Comparison of ENCODE assay signal across 12 cellular contexts in the genomic region with DNA sequence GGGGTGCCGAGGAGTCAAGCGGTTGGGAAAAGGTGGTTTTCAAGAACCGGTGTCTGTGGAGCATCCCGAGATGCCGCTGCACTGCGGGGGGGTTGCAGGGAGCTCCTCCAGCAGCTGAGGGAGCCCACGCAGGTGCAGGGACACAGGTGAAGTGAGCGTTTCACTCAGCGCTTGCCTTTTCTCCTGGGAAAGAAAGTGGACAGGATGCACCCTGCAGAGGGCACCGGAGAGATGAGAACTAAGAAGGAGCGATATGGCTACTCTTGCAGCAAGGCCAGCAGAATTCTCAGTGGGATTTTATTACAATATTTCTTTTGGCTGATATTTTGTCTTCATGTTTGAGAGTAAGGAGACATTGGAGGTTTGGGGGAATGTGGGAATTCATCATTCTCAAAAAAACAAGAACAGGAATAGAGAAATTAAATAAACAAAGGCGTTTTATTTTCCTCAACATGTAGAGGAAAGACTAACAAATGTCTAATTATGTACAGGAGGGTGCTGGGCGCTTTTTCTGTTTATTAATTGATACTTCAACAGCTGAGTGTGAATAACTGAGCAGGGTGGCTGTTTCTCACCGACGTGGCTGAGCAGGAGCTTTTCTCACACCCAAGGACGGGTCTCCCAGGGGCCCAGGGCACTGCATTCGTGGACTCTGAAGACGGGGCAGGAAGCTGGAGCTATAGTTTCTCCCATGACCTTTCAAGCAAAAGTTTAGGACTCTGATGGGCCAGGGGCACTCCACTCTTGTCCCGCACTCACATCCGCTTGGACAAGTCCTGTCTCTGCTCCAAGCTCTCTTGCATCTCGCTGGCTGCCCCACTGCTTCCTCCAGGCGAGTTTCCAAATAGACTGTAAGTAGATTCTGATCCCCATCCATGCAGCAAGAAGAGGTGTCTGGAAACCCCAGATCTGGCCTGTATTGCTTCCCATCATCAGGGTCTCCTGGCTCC.
DNase-seq lines count a peak whose midpoint lies in the region; ATAC-seq and TF ChIP-seq lines count a peak whose summit lies in the region.
"Had no signal": no experiment of that assay in that cellular context is flagged by ENCODE, and none has a peak within 500 bp of the region (broad histone marks: within the 10 kb centered on the region; RNA-seq: fewer than 3 reads in every experiment).

No MANE protein-coding gene starts in this region.

- H3K27ac Mint-ChIP-seq in MCF 10A (ENCODE audit: low read depth, unreplicated experiment) (no peak overlapping the region), endodermal cell (no peak overlapping the region)

- peak; percentile 44 for TF ChIP-seq CTCF in MCF 10A (IDR thresholded peaks at IDR 0.05; ENCODE audit: unreplicated experiment)
- no peak for TF ChIP-seq CTCF in mammary epithelial cell (conservative IDR thresholded peaks at IDR 0.05 in 1 of 2, IDR thresholded peaks at IDR 0.05 in 1 of 2; ENCODE audit: extremely low read depth in 1 of 2, insufficient read depth in 1 of 2, low read depth in 1 of 2, low read length in 2 of 2)
- TF ChIP-seq CTCF in endodermal cell (conservative IDR thresholded peaks at IDR 0.05), result peak; percentile 60
- TF ChIP-seq CTCF in transverse colon (IDR thresholded peaks at IDR 0.05), result peak in 4 of 5 experiments; percentile 17 to 49 (median 32)
- no peak for TF ChIP-seq CTCF in brain microvascular endothelial cell (IDR thresholded peaks at IDR 0.05; ENCODE audit: low read depth, low read length, missing control alignments)

- 65% methylated on average over 14 of the region's 22 CpGs for WGBS in mammary epithelial cell (ENCODE audit: low coverage, missing lambda C conversion rate)
- WGBS in endodermal cell (ENCODE audit: insufficient coverage in 1 of 2, insufficient read length in 1 of 2), 2 experiments, result 85 to 90% methylated on average over 16 to 22 of the region's 22 CpGs
- 79 to 85% methylated on average over 6 to 22 of the region's 22 CpGs for WGBS in transverse colon (ENCODE audit: low coverage in 1 of 2), 2 donors

- CTCF ChIA-PET in MCF 10A (lab: Yijun Ruan, JAX) (interaction anchor here (0.6 to 1.5 kb wide), 8 partner anchors 59 to 1339 kb away, joined by 3 to 4 read pairs (median 3); no protein-coding TSS in a partner anchor), mammary epithelial cell (lab: Charles Lee; ENCODE audit: low non-redundant PET) (no interaction called here)

- H3K4me3 Mint-ChIP-seq in MCF 10A (ENCODE audit: unreplicated experiment) (no peak overlapping the region), endodermal cell (no peak overlapping the region)

- no peak for TF ChIP-seq POLR2A in transverse colon (IDR thresholded peaks at IDR 0.05)

- H3K36me3 Mint-ChIP-seq in MCF 10A (ENCODE audit: insufficient read depth, unreplicated experiment) (no peaks in the 10 kb centered on the region), endodermal cell (ENCODE audit: low read depth) (no peaks in the 10 kb centered on the region)

- POLR2A ChIA-PET in MCF 10A (lab: Yijun Ruan, JAX), result no interaction called here

- H3K4me1 Mint-ChIP-seq in MCF 10A (ENCODE audit: insufficient read depth, unreplicated experiment) (no peaks in the 10 kb centered on the region), endodermal cell (no peaks in the 10 kb centered on the region)

- H3K27me3 ChIP-seq in mammary epithelial cell (ENCODE audit: insufficient read depth, low read length), result no peaks in the 10 kb centered on the region
- no peaks in the 10 kb centered on the region for H3K27me3 ChIP-seq in endodermal cell (ENCODE audit: control insufficient read depth, insufficient read depth, low read length, poor library complexity, severe bottlenecking)
- H3K27me3 ChIP-seq in transverse colon, result no peaks in the 10 kb centered on the region
- H3K27me3 ChIP-seq in brain microvascular endothelial cell (replicated peaks), result no peaks in the 10 kb centered on the region

- intact Hi-C loops in MCF 10A (cut with micrococcal nuclease) (loop anchor here (1.0 to 2.0 kb wide), 3 partner anchors 98 to 267 kb away; no protein-coding TSS in a partner anchor), mammary epithelial cell (cut with micrococcal nuclease) (no loop called here), transverse colon (cut with DNase I; ENCODE audit: low total_unique reads) (no loop called here)

- BruUV-seq in MCF 10A (replicated peaks; lab: Mats Ljungman, UMichigan) (no TSS peak), mammary epithelial cell (replicated peaks; lab: Mats Ljungman, UMichigan) (no TSS peak)

- peak; percentile 27 for DNase-seq in MCF 10A (ENCODE audit: unreplicated experiment)
- DNase-seq in mammary epithelial cell, result no peak
- no peak for DNase-seq in endodermal cell
- peak; percentile 43 for DNase-seq in medulla oblongata (ENCODE audit: extremely low spot score)
- peak; percentile 52 for DNase-seq in transverse colon
- no peak for DNase-seq in brain microvascular endothelial cell
- no peak for DNase-seq in DMS79 treated with DMSO at 0.1 percent for 48 hours (lab: John Stamatoyannopoulos, UW)
- DNase-seq: activated T-cell treated with anti-CD3 and anti-CD28 coated beads, Interleukin-2, amount 50 U/mL, for 1 hour; GF-D8; GOT3; MV-4-11 had no signal

- H3K27ac ChIP-seq in mammary epithelial cell (ENCODE audit: insufficient read depth, low read depth, low read length) (no peak overlapping the region), endodermal cell (ENCODE audit: low read depth, low read length) (no peak overlapping the region), transverse colon (no peak overlapping the region), brain microvascular endothelial cell (no peak overlapping the region)

- in situ Hi-C loops in mammary epithelial cell (cut with MboI; ENCODE audit: low sequenced_read_pairs in 2 of 2) (no loop called here), transverse colon (cut with MboI; ENCODE audit: low pct_ligation_motif_present in 1 of 4, low pct_unique_long_range_greater_than_20kb in 1 of 4, low sequenced_read_pairs in 3 of 4) (no loop called here), brain microvascular endothelial cell (cut with HindIII; ENCODE audit: low pct_ligation_motif_present, low sequenced_read_pairs) (no loop called here)

- no peaks in the 10 kb centered on the region for H3K79me2 ChIP-seq in mammary epithelial cell (ENCODE audit: insufficient read depth, low read length)

- H3K4me2 ChIP-seq in mammary epithelial cell (ENCODE audit: insufficient read depth, low read depth, low read length), result no peak overlapping the region

- H3K36me3 ChIP-seq in mammary epithelial cell (ENCODE audit: insufficient read depth, low read length), result no peaks in the 10 kb centered on the region
- H3K36me3 ChIP-seq in endodermal cell (ENCODE audit: control insufficient read depth, insufficient read depth, low read length), result no peaks in the 10 kb centered on the region
- no peaks in the 10 kb centered on the region for H3K36me3 ChIP-seq in transverse colon
- no peaks in the 10 kb centered on the region for H3K36me3 ChIP-seq in brain microvascular endothelial cell (replicated peaks)

- peaks cover 8% of the 10 kb centered on the region for H3K9me3 Mint-ChIP-seq in MCF 10A (ENCODE audit: unreplicated experiment)
- peaks cover 32% of the 10 kb centered on the region for H3K9me3 Mint-ChIP-seq in endodermal cell

- dilution Hi-C loops in mammary epithelial cell (cut with HindIII; ENCODE audit: low sequenced_read_pairs), result loop anchor here (5.0 kb wide), 1 partner anchor 40 kb away; no protein-coding TSS in a partner anchor

- H3K9ac ChIP-seq in mammary epithelial cell (ENCODE audit: insufficient read depth, low read length) (no peak overlapping the region), endodermal cell (ENCODE audit: extremely low read depth, low read length, poor library complexity, severe bottlenecking) (no peak overlapping the region)

- peaks cover 29% of the 10 kb centered on the region for H3K9me3 ChIP-seq in mammary epithelial cell (replicated peaks; ENCODE audit: insufficient read depth, low read length)
- peaks cover 17% of the 10 kb centered on the region for H3K9me3 ChIP-seq in endodermal cell (ENCODE audit: control insufficient read depth, low read length)
- no peaks in the 10 kb centered on the region for H3K9me3 ChIP-seq in transverse colon

- H2AFZ ChIP-seq in mammary epithelial cell (ENCODE audit: low read depth, low read length), result no peak overlapping the region

- no peak for TF ChIP-seq EP300 in transverse colon (IDR thresholded peaks at IDR 0.05; ENCODE audit: low read depth)

- no peaks in the 10 kb centered on the region for H3K27me3 Mint-ChIP-seq in MCF 10A (ENCODE audit: insufficient read depth, unreplicated experiment)
- peaks cover 5% of the 10 kb centered on the region for H3K27me3 Mint-ChIP-seq in endodermal cell (ENCODE audit: insufficient read depth)

- H3K4me1 ChIP-seq in mammary epithelial cell (ENCODE audit: insufficient read depth, low read length), result no peaks in the 10 kb centered on the region
- H3K4me1 ChIP-seq in endodermal cell (ENCODE audit: control insufficient read depth, insufficient read depth, low read length), result no peaks in the 10 kb centered on the region
- H3K4me1 ChIP-seq in transverse colon, result no peaks in the 10 kb centered on the region

- no peaks in the 10 kb centered on the region for H4K20me1 ChIP-seq in mammary epithelial cell (ENCODE audit: insufficient read depth, low read length)

- no peak overlapping the region for H3K4me3 ChIP-seq in mammary epithelial cell (replicated peaks in 1 of 3; ENCODE audit: insufficient read depth in 1 of 3, low read depth in 2 of 3, low read length in 3 of 3)
- H3K4me3 ChIP-seq in endodermal cell (ENCODE audit: low read length), result no peak overlapping the region
- H3K4me3 ChIP-seq in transverse colon, result no peak overlapping the region
- H3K4me3 ChIP-seq in brain microvascular endothelial cell (ENCODE audit: low read depth, low read length), result no peak overlapping the region

- no peak for ATAC-seq in HG02642 (IDR thresholded peaks at IDR 0.05; ENCODE audit: poor library complexity, unreplicated experiment)

Comparison
In these comparisons a context has a peak if more than half of its experiments do, and no peak if none do; other contexts are left out.
1. DNase-seq: peak in MCF 10A (single experiment), medulla oblongata (single experiment) and transverse colon (single experiment); none in mammary epithelial cell (single experiment), endodermal cell (single experiment), brain microvascular endothelial cell (single experiment) and DMS79 treated with DMSO at 0.1 percent for 48 hours (single experiment).
2. CTCF ChIP-seq: peak in MCF 10A (single experiment), endodermal cell (single experiment) and transverse colon (4 of 5); none in mammary epithelial cell (0 of 2) and brain microvascular endothelial cell (single experiment).